In genomic region chr19:35000338-35000646, GRCh38 we compare ENCODE assay signal across 8 cellular contexts. TPM values are rescaled to one million over a fixed set of nuclear protein-coding genes. Genes with fewer than 3 reads are reported as not detected.
DNase-seq lines count a peak whose midpoint lies in the region; ATAC-seq and TF ChIP-seq lines count a peak whose summit lies in the region.

No MANE protein-coding gene starts in this region.

- peak overlapping the region; percentile 95 to 100 for H3K27ac ChIP-seq in ascending aorta

- H3K9me3 Mint-ChIP-seq in activated T-cell treated with anti-CD3 and anti-CD28 coated beads, Interleukin-2, amount 50 U/mL, for 24 hours, result no peaks in the 10 kb centered on the region
- no peaks in the 10 kb centered on the region for H3K9me3 Mint-ChIP-seq in type B pancreatic cell

- intact Hi-C loops in ascending aorta (cut with DNase I), result loop anchor here (1.0 kb wide), 1 partner anchor 31 kb away; no protein-coding TSS in a partner anchor
- intact Hi-C loops in lower leg skin (cut with DNase I; ENCODE audit: low total_unique reads), result no loop called here

- 0 to 1% methylated on average over 5 to 22 of the region's 37 CpGs for WGBS in lower leg skin, 2 donors

- no peaks in the 10 kb centered on the region for H3K27me3 Mint-ChIP-seq in activated T-cell treated with anti-CD3 and anti-CD28 coated beads, Interleukin-2, amount 50 U/mL, for 24 hours
- no peaks in the 10 kb centered on the region for H3K27me3 Mint-ChIP-seq in type B pancreatic cell

- no peak for ATAC-seq in HG02981 (IDR thresholded peaks at IDR 0.05; ENCODE audit: unreplicated experiment)
- ATAC-seq in HG02763 (IDR thresholded peaks at IDR 0.05; ENCODE audit: unreplicated experiment), result no peak

- H3K36me3 Mint-ChIP-seq in activated T-cell treated with anti-CD3 and anti-CD28 coated beads, Interleukin-2, amount 50 U/mL, for 24 hours (ENCODE audit: low read depth), result peaks cover 44% of the 10 kb centered on the region
- H3K36me3 Mint-ChIP-seq in type B pancreatic cell, result no peaks in the 10 kb centered on the region

- peaks cover 71% of the 10 kb centered on the region for H3K4me1 Mint-ChIP-seq in activated T-cell treated with anti-CD3 and anti-CD28 coated beads, Interleukin-2, amount 50 U/mL, for 24 hours (ENCODE audit: low read depth)
- H3K4me1 Mint-ChIP-seq in type B pancreatic cell (ENCODE audit: unreplicated experiment), result peaks cover 39% of the 10 kb centered on the region

- TF ChIP-seq POLR2A in lower leg skin (IDR thresholded peaks at IDR 0.05), result no peak

- H3K27ac Mint-ChIP-seq in activated T-cell treated with anti-CD3 and anti-CD28 coated beads, Interleukin-2, amount 50 U/mL, for 24 hours, result no peak overlapping the region
- peak overlapping the region; percentile 86 for H3K27ac Mint-ChIP-seq in type B pancreatic cell

- peaks cover 4 to 16% of the 10 kb centered on the region in 2 donors for H3K4me1 ChIP-seq in ascending aorta

- peaks cover 0 to 5% of the 10 kb centered on the region in 2 donors for H3K36me3 ChIP-seq in ascending aorta

- no peaks in the 10 kb centered on the region for H3K27me3 ChIP-seq in ascending aorta

- DNase-seq in activated T-cell treated with anti-CD3 and anti-CD28 coated beads, Interleukin-2, amount 50 U/mL, for 24 hours, result no peak
- no peak for DNase-seq in activated T-cell treated with anti-CD3 and anti-CD28 coated beads, Interleukin-2, amount 50 U/mL, for 1 hour
- DNase-seq in ascending aorta (ENCODE audit: low spot score in 2 of 2), result no peak
- no peak for DNase-seq in lower leg skin (ENCODE audit: low spot score in 2 of 2)
- no peak for DNase-seq in type B pancreatic cell (ENCODE audit: extremely low spot score, unreplicated experiment)
- no peak for DNase-seq in AML-193 (lab: John Stamatoyannopoulos, UW)

- H3K4me3 Mint-ChIP-seq in activated T-cell treated with anti-CD3 and anti-CD28 coated beads, Interleukin-2, amount 50 U/mL, for 24 hours, result peak overlapping the region; percentile 97
- no peak overlapping the region for H3K4me3 Mint-ChIP-seq in type B pancreatic cell

- no peaks in the 10 kb centered on the region for H3K9me3 ChIP-seq in ascending aorta

- H3K4me3 ChIP-seq in ascending aorta, result peak overlapping the region; percentile 94 to 99
- peak overlapping the region; percentile 67 for H3K4me3 ChIP-seq in lower leg skin (ENCODE audit: low read depth, poor library complexity, severe bottlenecking)

- TF ChIP-seq CTCF in ascending aorta (IDR thresholded peaks at IDR 0.05) (no peak), lower leg skin (IDR thresholded peaks at IDR 0.05) (no peak), type B pancreatic cell (conservative IDR thresholded peaks at IDR 0.05) (no peak)

RNA-seq across cellular contexts. Expression of gene GRAMD1A, which starts 0.2 kb away (rescaled TPM):
- 103 TPM for total RNA-seq in ascending aorta
- 10 to 100 TPM; 12.6 to 49.2 (median 20.3) TPM for total RNA-seq in lower leg skin
- 35.2 and 79.6 TPM in 2 replicates for total RNA-seq in type B pancreatic cell (ENCODE audit: low replicate concordance)

RNA-seq across cellular contexts. Expression of gene SCN1B, which starts 30.0 kb away (rescaled TPM):
- 20.8 TPM for total RNA-seq in ascending aorta
- total RNA-seq in lower leg skin, result 1 to 10 TPM; 1.1 to 4.4 (median 3.0) TPM
- 0.88 and 1.1 TPM in 2 replicates for total RNA-seq in type B pancreatic cell (ENCODE audit: low replicate concordance)

RNA-seq across cellular contexts. Expression of gene ZNF792, which starts 36.3 kb away (rescaled TPM):
- 10.4 TPM for total RNA-seq in ascending aorta
- 1 to 10 TPM; 2.8 to 6.7 (median 4.7) TPM for total RNA-seq in lower leg skin
- 5.8 and 6.5 TPM in 2 replicates for total RNA-seq in type B pancreatic cell (ENCODE audit: low replicate concordance)

RNA-seq across cellular contexts. Expression of gene HPN, which starts 41.2 kb away (rescaled TPM):
- 0.85 TPM for total RNA-seq in ascending aorta
- 1 to 10 TPM in 2 of 4 donors, under 1 TPM in 1, not detected in 1; 0.45 to 2.0 (median 1.3) TPM for total RNA-seq in lower leg skin
- 15.1 and 17.1 TPM in 2 replicates for total RNA-seq in type B pancreatic cell (ENCODE audit: low replicate concordance)
